Comparison of ENCODE assay signal across 10 cellular contexts in the genomic region with DNA sequence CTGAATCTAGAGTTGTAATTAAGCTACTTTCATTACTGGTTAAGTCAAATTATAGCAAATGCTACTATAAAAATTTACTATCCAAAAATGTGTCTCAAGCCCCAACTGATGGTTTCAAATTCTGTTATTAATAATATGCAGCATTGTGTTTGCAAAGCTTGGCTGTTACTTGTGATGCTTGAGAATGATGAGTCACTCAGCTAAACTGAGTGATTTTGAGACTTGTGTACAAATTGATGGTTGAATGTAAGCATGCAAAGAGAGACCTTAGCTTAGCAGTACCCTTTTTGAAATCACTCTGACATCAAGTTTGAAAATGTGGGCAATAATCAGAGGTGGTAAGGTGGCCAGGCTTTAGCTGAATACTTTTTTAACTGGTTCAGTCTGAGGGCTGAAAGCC. TPM values are rescaled to one million over a fixed set of nuclear protein-coding genes. Genes with fewer than 3 reads are reported as not detected.
DNase-seq lines count a peak whose midpoint lies in the region; ATAC-seq and TF ChIP-seq lines count a peak whose summit lies in the region.
"Had no signal": no experiment of that assay in that cellular context is flagged by ENCODE, and none has a peak within 500 bp of the region (broad histone marks: within the 10 kb centered on the region; RNA-seq: fewer than 3 reads in every experiment).

No MANE protein-coding gene starts in this region.

- H3K27ac Mint-ChIP-seq in natural killer cell treated with Interleukin-12 subunit alpha and Interleukin-12 subunit beta and Interleukin-15 and Interleukin-18, amount 100 ng/mL, for 72 hours, result peak overlapping the region in 1 of 2 donors; percentile 66
- H3K27ac Mint-ChIP-seq in natural killer cell, result peak overlapping the region in 1 of 2 donors; percentile 11
- H3K27ac Mint-ChIP-seq in activated T-helper 1 cell treated with anti-CD3 and anti-CD28 coated beads, Interleukin-12 subunit alpha, Interleukin-12 subunit beta, Interleukin-2, Interleukin-4 antibody, amounts not matched to agents 30 ng/mL and 10 ng/mL and 1 ng/mL, durations not matched to agents 14 hours and 24 hours and 36 hours, result peak overlapping the region; percentile 14
- H3K27ac Mint-ChIP-seq: CD14-positive monocyte had no signal

- TF ChIP-seq CTCF in natural killer cell (IDR thresholded peaks at IDR 0.05), result no peak

- H3K9me3 Mint-ChIP-seq in natural killer cell treated with Interleukin-12 subunit alpha and Interleukin-12 subunit beta and Interleukin-15 and Interleukin-18, amount 100 ng/mL, for 72 hours, result no peaks in the 10 kb centered on the region
- no peaks in the 10 kb centered on the region for H3K9me3 Mint-ChIP-seq in natural killer cell
- no peaks in the 10 kb centered on the region for H3K9me3 Mint-ChIP-seq in activated T-helper 1 cell treated with anti-CD3 and anti-CD28 coated beads, Interleukin-12 subunit alpha, Interleukin-12 subunit beta, Interleukin-2, Interleukin-4 antibody, amounts not matched to agents 30 ng/mL and 10 ng/mL and 1 ng/mL, durations not matched to agents 14 hours and 24 hours and 36 hours
- H3K9me3 Mint-ChIP-seq: CD14-positive monocyte had no signal

- H3K27me3 Mint-ChIP-seq in natural killer cell treated with Interleukin-12 subunit alpha and Interleukin-12 subunit beta and Interleukin-15 and Interleukin-18, amount 100 ng/mL, for 72 hours, result no peaks in the 10 kb centered on the region
- no peaks in the 10 kb centered on the region for H3K27me3 Mint-ChIP-seq in natural killer cell (ENCODE audit: low read depth in 2 of 2)
- H3K27me3 Mint-ChIP-seq in activated T-helper 1 cell treated with anti-CD3 and anti-CD28 coated beads, Interleukin-12 subunit alpha, Interleukin-12 subunit beta, Interleukin-2, Interleukin-4 antibody, amounts not matched to agents 30 ng/mL and 10 ng/mL and 1 ng/mL, durations not matched to agents 14 hours and 24 hours and 36 hours (ENCODE audit: insufficient read depth), result no peaks in the 10 kb centered on the region

- H3K4me1 Mint-ChIP-seq in natural killer cell treated with Interleukin-12 subunit alpha and Interleukin-12 subunit beta and Interleukin-15 and Interleukin-18, amount 100 ng/mL, for 72 hours (ENCODE audit: low read depth in 2 of 2), result peaks cover 10 to 26% of the 10 kb centered on the region in 2 donors
- peaks cover 0 to 5% of the 10 kb centered on the region in 2 donors for H3K4me1 Mint-ChIP-seq in natural killer cell
- peaks cover 31% of the 10 kb centered on the region for H3K4me1 Mint-ChIP-seq in activated T-helper 1 cell treated with anti-CD3 and anti-CD28 coated beads, Interleukin-12 subunit alpha, Interleukin-12 subunit beta, Interleukin-2, Interleukin-4 antibody, amounts not matched to agents 30 ng/mL and 10 ng/mL and 1 ng/mL, durations not matched to agents 14 hours and 24 hours and 36 hours (ENCODE audit: low read depth)

- H3K4me3 Mint-ChIP-seq in natural killer cell treated with Interleukin-12 subunit alpha and Interleukin-12 subunit beta and Interleukin-15 and Interleukin-18, amount 100 ng/mL, for 72 hours, result peak overlapping the region; percentile 54
- no peak overlapping the region for H3K4me3 Mint-ChIP-seq in natural killer cell
- no peak overlapping the region for H3K4me3 Mint-ChIP-seq in activated T-helper 1 cell treated with anti-CD3 and anti-CD28 coated beads, Interleukin-12 subunit alpha, Interleukin-12 subunit beta, Interleukin-2, Interleukin-4 antibody, amounts not matched to agents 30 ng/mL and 10 ng/mL and 1 ng/mL, durations not matched to agents 14 hours and 24 hours and 36 hours
- H3K4me3 Mint-ChIP-seq: CD14-positive monocyte had no signal

- peak overlapping the region; percentile 19 for H3K27ac ChIP-seq in substantia nigra (ENCODE audit: low read depth, low read length, poor library complexity, severe bottlenecking)
- H3K27ac ChIP-seq: SJSA1 had no signal

- H3K36me3 Mint-ChIP-seq in natural killer cell treated with Interleukin-12 subunit alpha and Interleukin-12 subunit beta and Interleukin-15 and Interleukin-18, amount 100 ng/mL, for 72 hours, result peaks cover 21% of the 10 kb centered on the region
- peaks cover 9% of the 10 kb centered on the region for H3K36me3 Mint-ChIP-seq in natural killer cell
- H3K36me3 Mint-ChIP-seq in activated T-helper 1 cell treated with anti-CD3 and anti-CD28 coated beads, Interleukin-12 subunit alpha, Interleukin-12 subunit beta, Interleukin-2, Interleukin-4 antibody, amounts not matched to agents 30 ng/mL and 10 ng/mL and 1 ng/mL, durations not matched to agents 14 hours and 24 hours and 36 hours (ENCODE audit: low read depth), result peaks cover 36% of the 10 kb centered on the region

- ATAC-seq in natural killer cell treated with Interleukin-12 subunit alpha and Interleukin-12 subunit beta and Interleukin-15 and Interleukin-18, amount 100 ng/mL, for 72 hours, result peak in 1 of 2 donors; percentile 92
- ATAC-seq in natural killer cell (no peak), HG02840 (IDR thresholded peaks at IDR 0.05; ENCODE audit: low FRiP score, unreplicated experiment) (peak; percentile 87)

- DNase-seq in natural killer cell treated with Interleukin-12 subunit alpha and Interleukin-12 subunit beta and Interleukin-15 and Interleukin-18, amount 100 ng/mL, for 72 hours (ENCODE audit: low spot score), result no peak
- DNase-seq in natural killer cell, result no peak
- no peak for DNase-seq in activated T-helper 1 cell treated with anti-CD3 and anti-CD28 coated beads, Interleukin-12 subunit alpha, Interleukin-12 subunit beta, Interleukin-2, Interleukin-4 antibody, amounts not matched to agents 30 ng/mL and 10 ng/mL and 1 ng/mL, durations not matched to agents 14 hours and 24 hours and 36 hours (ENCODE audit: low spot score)
- DNase-seq in substantia nigra (lab: John Stamatoyannopoulos, UW), result no peak
- DNase-seq in GOT3 (lab: John Stamatoyannopoulos, UW), result no peak
- DNase-seq in activated CD4-positive, alpha-beta T cell treated with anti-CD3 and anti-CD28 coated beads, Interleukin-2, amount 50 U/mL, for 1 hour, result no peak
- DNase-seq in HEK293T (ENCODE audit: extremely low spot score), result no peak

- intact Hi-C loops in natural killer cell (cut with micrococcal nuclease), result no loop called here
- intact Hi-C loops in activated T-helper 1 cell treated with anti-CD3 and anti-CD28 coated beads, Interleukin-12 subunit alpha, Interleukin-12 subunit beta, Interleukin-2, Interleukin-4 antibody, amounts not matched to agents 30 ng/mL and 10 ng/mL and 1 ng/mL, durations not matched to agents 14 hours and 24 hours and 36 hours (cut with micrococcal nuclease), result no loop called here

- POLR2A ChIA-PET in HEK293T (lab: Yijun Ruan, JAX), result no interaction called here

- CTCF ChIA-PET in HEK293T (lab: Yijun Ruan, JAX), result no interaction called here

TF ChIP-seq in HEK293T, 16 proteins besides CTCF, POLR2A, EP300 and RAD21:
- TF ChIP-seq SP1 (IDR thresholded peaks at IDR 0.05) (no peak), PKNOX1 (IDR thresholded peaks at IDR 0.05) (no peak), HDGF (IDR thresholded peaks at IDR 0.05; ENCODE audit: borderline replicate concordance) (no peak), ARNT (IDR thresholded peaks at IDR 0.05) (no peak), FOXK2 (IDR thresholded peaks at IDR 0.05) (no peak)

RNA-seq across cellular contexts. Expression of gene OPA1, which starts 27.6 kb away (rescaled TPM):
- 10 to 100 TPM; 62.3 to 84.6 TPM for total RNA-seq in natural killer cell treated with Interleukin-12 subunit alpha and Interleukin-12 subunit beta and Interleukin-15 and Interleukin-18, amount 100 ng/mL, for 72 hours
- total RNA-seq in natural killer cell, result 10 to 100 TPM; 52.6 to 72.0 (median 57.5) TPM
- total RNA-seq in activated T-helper 1 cell treated with anti-CD3 and anti-CD28 coated beads, Interleukin-12 subunit alpha, Interleukin-12 subunit beta, Interleukin-2, Interleukin-4 antibody, amounts not matched to agents 30 ng/mL and 10 ng/mL and 1 ng/mL, durations not matched to agents 14 hours and 24 hours and 36 hours, result 78.1 and 91.2 TPM in 2 replicates
